Comparison of ENCODE assay signal across 1 cellular context in genomic region chr1:115063238-115063901, GRCh38.
TF ChIP-seq lines count a peak whose summit lies in the region.

No MANE protein-coding gene starts in this region.

TF ChIP-seq in HepG2, 621 proteins besides CTCF, POLR2A, EP300 and RAD21:
- TF ChIP-seq SETDB1 (CRISPR knock-in tag; IDR thresholded peaks at IDR 0.05; ENCODE audit: borderline replicate concordance) (no peak), CREB3 (CRISPR knock-in tag; IDR thresholded peaks at IDR 0.05) (no peak), ZNF225 (CRISPR knock-in tag; IDR thresholded peaks at IDR 0.05) (no peak), ZNF737 (CRISPR knock-in tag; IDR thresholded peaks at IDR 0.05; ENCODE audit: borderline replicate concordance) (no peak), CREBL2 (CRISPR knock-in tag; IDR thresholded peaks at IDR 0.05; ENCODE audit: borderline replicate concordance) (no peak), DNMT1 (CRISPR knock-in tag; IDR thresholded peaks at IDR 0.05) (no peak), GLMP (CRISPR knock-in tag; IDR thresholded peaks at IDR 0.05; ENCODE audit: borderline replicate concordance) (no peak), KLF11 (CRISPR knock-in tag; IDR thresholded peaks at IDR 0.05) (no peak), RFX1 (IDR thresholded peaks at IDR 0.05) (no peak), KDM3A (CRISPR knock-in tag; IDR thresholded peaks at IDR 0.05; ENCODE audit: low read depth) (no peak), ZNF777 (CRISPR knock-in tag; IDR thresholded peaks at IDR 0.05) (no peak)
